ENCODE assay signal across 26 cellular contexts in genomic region chr21:38794978-38795377, GRCh38. TPM values are rescaled to one million over a fixed set of nuclear protein-coding genes. Genes with fewer than 3 reads are reported as not detected.
DNase-seq lines count a peak whose midpoint lies in the region; ATAC-seq, FAIRE-seq and TF ChIP-seq lines count a peak whose summit lies in the region.
"Had no signal": no experiment of that assay in that cellular context is flagged by ENCODE, and none has a peak within 500 bp of the region (broad histone marks: within the 10 kb centered on the region; RNA-seq: fewer than 3 reads in every experiment).

No MANE protein-coding gene starts in this region.

- FAIRE-seq in small intestine (lab: Jason Lieb, UNC): no peak
- FAIRE-seq: A204.1, colon, D721Med, H54, K562 had no signal

- in situ Hi-C loops in Panc1 (cut with HindIII; ENCODE audit: low pct_unique_long_range_greater_than_20kb, low sequenced_read_pairs): no loop called here

- no TSS peak for BruUV-seq in Panc1 (replicated peaks; lab: Mats Ljungman, UMichigan)

- H3K9me3 ChIP-seq in Panc1 (ENCODE audit: control insufficient read depth, insufficient read depth, low read depth, low read length): peaks cover 15% of the 10 kb centered on the region; the same call in 1 of the 2 replicates
- H3K9me3 ChIP-seq in small intestine (ENCODE audit: control insufficient read depth, low read depth): no peaks in the 10 kb centered on the region
- H3K9me3 ChIP-seq: stomach had no signal

- no peaks in the 10 kb centered on the region for H3K27me3 ChIP-seq in Panc1 (ENCODE audit: control insufficient read depth, insufficient read depth, low read length)
- H3K27me3 ChIP-seq in small intestine (ENCODE audit: control insufficient read depth in 2 of 2, insufficient read depth in 2 of 2, low read length in 2 of 2): no peaks in the 10 kb centered on the region
- H3K27me3 ChIP-seq: stomach had no signal

- DNase-seq in NCI-H2107 treated with DMSO at 0.1 percent for 48 hours (lab: John Stamatoyannopoulos, UW; ENCODE audit: unreplicated experiment): peak; percentile 85
- DNase-seq in NCI-H2107 (lab: John Stamatoyannopoulos, UW): no peak
- no peak for DNase-seq in Panc1 (ENCODE audit: low read depth, low spot score)
- DNase-seq in islet precursor cell: peak; percentile 64
- DNase-seq in small intestine: peak; percentile 54
- no peak for DNase-seq in A172 (ENCODE audit: low spot score)
- no peak for DNase-seq in DMS 273 (lab: John Stamatoyannopoulos, UW; ENCODE audit: unreplicated experiment)
- no peak for DNase-seq in COLO829 (ENCODE audit: low spot score)
- DNase-seq: activated CD4-positive, alpha-beta T cell treated with anti-CD3 and anti-CD28 coated beads, Interleukin-2, amount 50 U/mL, for 4 hours; activated CD8-positive, alpha-beta memory T cell treated with anti-CD3 and anti-CD28 coated beads, Interleukin-2, amount 50 U/mL, for 4 hours; activated effector memory CD4-positive, alpha-beta T cell treated with Interleukin-2 at 50 U/mL for 16 hours; NCI-H146; NCI-H446 treated with DMSO at 0.1 percent for 48 hours; nephron progenitor cell; RPMI8226; stimulated activated CD4-positive, alpha-beta T cell treated with anti-CD3 and anti-CD28 coated beads, Interleukin-15, amount 100 ng/mL, for 24 hours; stomach; T1000 had no signal

- ATAC-seq in Panc1: peak; percentile 46
- ATAC-seq: K562, sciatic nerve, WTC11 had no signal

- H3K36me3 ChIP-seq in Panc1 (ENCODE audit: control insufficient read depth, insufficient read depth, low read length) (no peaks in the 10 kb centered on the region), small intestine (ENCODE audit: control insufficient read depth in 2 of 2, insufficient read depth in 2 of 2, low read length in 2 of 2) (no peaks in the 10 kb centered on the region)
- H3K36me3 ChIP-seq: stomach had no signal

- H3K27ac ChIP-seq in Panc1 (ENCODE audit: low read length) (peak overlapping the region; percentile 99), small intestine (ENCODE audit: low read depth in 1 of 2, low read length in 1 of 2) (peak overlapping the region; percentile 78 to 90)
- H3K27ac ChIP-seq: parathyroid adenoma, stomach had no signal

- H3K4me3 ChIP-seq in Panc1 (ENCODE audit: low read depth in 2 of 2, low read length in 2 of 2) (no peak overlapping the region), small intestine (ENCODE audit: low read depth in 1 of 2, low read length in 2 of 2) (no peak overlapping the region)
- H3K4me3 ChIP-seq: K562, stomach had no signal

- CTCF ChIA-PET in Panc1 (lab: Charles Lee): no interaction called here

- peaks cover 51% of the 10 kb centered on the region for H3K4me1 ChIP-seq in Panc1 (ENCODE audit: control insufficient read depth, insufficient read depth, low read length)
- H3K4me1 ChIP-seq in small intestine (ENCODE audit: control insufficient read depth in 2 of 2, insufficient read depth in 1 of 2, low read depth in 1 of 2, low read length in 1 of 2): peaks cover 7 to 32% of the 10 kb centered on the region in 2 donors
- H3K4me1 ChIP-seq: parathyroid adenoma had no signal

- TF ChIP-seq CTCF in Panc1 (IDR thresholded peaks at IDR 0.05): peak; percentile 34; the same call in 1 of the 2 replicates

- POLR2A ChIA-PET in Panc1 (lab: Charles Lee): no interaction called here

- intact Hi-C loops in Panc1 (cut with micrococcal nuclease; ENCODE audit: unreplicated experiment): no loop called here

- 41 to 64% (median 42%) methylated on average over 6 of the region's 6 CpGs for WGBS in small intestine, 3 donors

RNA-seq across cellular contexts. Expression of gene ETS2, which starts 10.8 kb away (rescaled TPM):
- total RNA-seq in Panc1 (2021; ENCODE audit: unreplicated experiment): 132 TPM
- 62.0 TPM for polyA plus RNA-seq in Panc1 (2012; ENCODE audit: insufficient read length)
- 100 to 1,000 TPM; 129 to 137 (median 133) TPM for polyA plus RNA-seq in small intestine
- 15.9 and 21.7 TPM in 2 replicates for total RNA-seq in A172 (2014; rRNA removed; shearing (Covaris generic))

Comparison
In these comparisons a context has a peak if more than half of its experiments do, and no peak if none do; other contexts are left out.
1. DNase-seq: peak in NCI-H2107 treated with DMSO at 0.1 percent for 48 hours (single experiment), islet precursor cell (single experiment) and small intestine (single experiment); none in NCI-H2107 (single experiment), Panc1 (single experiment), A172 (single experiment), DMS 273 (single experiment) and COLO829 (single experiment).